In the genomic region with DNA sequence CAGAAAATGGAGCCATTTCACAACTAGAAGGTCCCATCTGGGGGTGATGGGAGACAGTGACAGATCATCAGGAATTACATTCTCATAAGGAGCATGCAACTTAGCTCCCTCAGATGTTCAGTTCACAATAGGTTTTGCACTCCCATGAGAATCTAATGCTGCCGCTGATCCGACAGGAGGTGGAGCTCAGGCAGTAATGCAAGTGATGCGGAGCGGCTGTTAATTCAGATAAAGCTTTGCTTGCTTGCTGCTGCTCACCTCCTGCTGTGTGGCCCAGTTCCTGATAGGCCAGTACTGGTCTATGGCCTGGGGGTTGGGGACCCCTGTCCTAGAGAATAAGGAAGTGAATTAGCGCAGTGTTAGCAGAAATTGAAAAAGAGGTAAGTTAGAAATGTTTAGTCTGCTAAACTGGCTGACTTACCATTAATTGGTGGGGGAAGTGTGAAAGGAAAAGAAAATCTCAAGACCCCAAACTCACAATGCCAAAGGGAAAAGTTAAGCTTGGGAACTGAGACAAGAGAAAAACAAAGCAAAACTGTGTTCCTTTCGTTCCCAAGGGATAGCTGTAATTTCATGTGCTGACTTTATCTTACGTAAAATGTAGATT, we compare ENCODE assay signal across 11 cellular contexts.
A peak's percentile ranks its signal among the peaks of the same experiment; 100 is the strongest.
DNase-seq lines count a peak whose midpoint lies in the region; ATAC-seq, FAIRE-seq and TF ChIP-seq lines count a peak whose summit lies in the region.
"Had no signal": no experiment of that assay in that cellular context is flagged by ENCODE, and none has a peak within 500 bp of the region (broad histone marks: within the 10 kb centered on the region; RNA-seq: fewer than 3 reads in every experiment).

No MANE protein-coding gene starts in this region.

- H3K79me2 ChIP-seq in Loucy (ENCODE audit: insufficient read depth, low read length) (no peaks in the 10 kb centered on the region), HepG2 (ENCODE audit: insufficient read depth, low read length) (no peaks in the 10 kb centered on the region)

- H3K9me3 ChIP-seq in Loucy (ENCODE audit: insufficient read depth, low read depth, low read length) = no peaks in the 10 kb centered on the region
- no peaks in the 10 kb centered on the region for H3K9me3 ChIP-seq in HepG2 (ENCODE audit: low read length)
- no peaks in the 10 kb centered on the region for H3K9me3 ChIP-seq in tibial artery

- H3K9me2 ChIP-seq in Loucy (replicated peaks; ENCODE audit: low read depth, low read length) = no peaks in the 10 kb centered on the region

- no peak overlapping the region for H3K4me3 ChIP-seq in Loucy (ENCODE audit: low read length, poor library complexity, severe bottlenecking)
- peak overlapping the region in 6 of 59 donors; percentile 1 to 55 (median 36) for H3K4me3 ChIP-seq in dorsolateral prefrontal cortex
- peak overlapping the region in 1 of 3 experiments; percentile 63; a peak in 1 of 6 replicates for H3K4me3 ChIP-seq in HepG2 (replicated peaks in 1 of 3; ENCODE audit: insufficient read depth in 1 of 3, low read depth in 2 of 3, low read length in 3 of 3)
- H3K4me3 ChIP-seq in tibial artery = no peak overlapping the region
- no peak overlapping the region for H3K4me3 ChIP-seq in lower leg skin (ENCODE audit: low read depth, poor library complexity, severe bottlenecking)

- H3K36me3 ChIP-seq in Loucy (ENCODE audit: insufficient read depth, low read length) (no peaks in the 10 kb centered on the region), HepG2 (replicated peaks in 1 of 2; ENCODE audit: control insufficient read depth in 1 of 2, insufficient read depth in 2 of 2, low read length in 2 of 2) (no peaks in the 10 kb centered on the region), tibial artery (no peaks in the 10 kb centered on the region)

- DNase-seq in dorsolateral prefrontal cortex (no peak), HepG2 (ENCODE audit: low spot score) (no peak), tibial artery (no peak), NCI-H69 (lab: John Stamatoyannopoulos, UW) (no peak), lower leg skin (ENCODE audit: low spot score in 2 of 2) (no peak), DMS153 (lab: John Stamatoyannopoulos, UW) (no peak)
- DNase-seq: activated CD4-positive, alpha-beta memory T cell treated with anti-CD3 and anti-CD28 coated beads for 36 hours; DND-41; NCI-H1694 treated with DMSO at 0.1 percent for 48 hours had no signal

- H3K4me2 ChIP-seq in Loucy (ENCODE audit: low read depth, low read length, poor library complexity, severe bottlenecking) (no peak overlapping the region), HepG2 (ENCODE audit: low read depth, low read length) (peak overlapping the region; percentile 75)

- WGBS in HepG2 (ENCODE audit: low lambda C conversion rate) = 71% methylated on average over 7 of the region's 7 CpGs
- 75 to 80% methylated on average over 7 of the region's 7 CpGs for WGBS in lower leg skin, 2 donors

- CTCF ChIA-PET in HepG2 (lab: Yijun Ruan, JAX; ENCODE audit: low intra/inter-chr PET ratio, low total read pairs) = no interaction called here

- in situ Hi-C loops in HepG2 (cut with HindIII; ENCODE audit: extremely low pct_ligation_motif_present, low pct_unique_long_range_greater_than_20kb) = no loop called here

- TF ChIP-seq EP300 in HepG2 (IDR thresholded peaks at IDR 0.05; ENCODE audit: low read depth in 2 of 2, low read length in 2 of 2) (no peak), HepG2 (CRISPR knock-in tag; IDR thresholded peaks at IDR 0.05; ENCODE audit: borderline replicate concordance) (no peak)

- peaks cover 6% of the 10 kb centered on the region for H3K4me1 ChIP-seq in Loucy (ENCODE audit: insufficient read depth, low read length, poor library complexity, severe bottlenecking)
- H3K4me1 ChIP-seq in HepG2 (ENCODE audit: insufficient read depth, low read length) = peaks cover 41% of the 10 kb centered on the region
- H3K4me1 ChIP-seq in tibial artery = peaks cover 0 to 6% (median 2%) of the 10 kb centered on the region in 4 donors

- H2AFZ ChIP-seq in Loucy (ENCODE audit: low read length) (peak overlapping the region; percentile 93; the same call in 1 of the 2 replicates), HepG2 (ENCODE audit: low read length) (peak overlapping the region; percentile 66)

- TF ChIP-seq POLR2A in HepG2 (IDR thresholded peaks at IDR 0.05; ENCODE audit: insufficient read depth in 1 of 2, low read depth in 2 of 2, low read length in 2 of 2) (no peak), lower leg skin (IDR thresholded peaks at IDR 0.05) (no peak)

- TF ChIP-seq CTCF in Loucy (conservative IDR thresholded peaks at IDR 0.05; ENCODE audit: low read length) = no peak
- TF ChIP-seq CTCF in dorsolateral prefrontal cortex (IDR thresholded peaks at IDR 0.05 in 54 of 56, conservative IDR thresholded peaks at IDR 0.05 in 2 of 56; ENCODE audit: low read depth in 1 of 56, partially characterized antibody in 56 of 56) = no peak
- no peak for TF ChIP-seq CTCF in HepG2 (CRISPR knock-in tag; IDR thresholded peaks at IDR 0.05)
- TF ChIP-seq CTCF in tibial artery (IDR thresholded peaks at IDR 0.05) = no peak
- no peak for TF ChIP-seq CTCF in lower leg skin (IDR thresholded peaks at IDR 0.05)

- peak; percentile 32; the same call in 1 of the 3 replicates for ATAC-seq in HepG2
- ATAC-seq: natural killer cell treated with Interleukin-12 subunit alpha and Interleukin-12 subunit beta and Interleukin-15 and Interleukin-18, amount 100 ng/mL, for 72 hours had no signal

- BruUV-seq in HepG2 (replicated peaks; lab: Mats Ljungman, UMichigan) = no TSS peak

- FAIRE-seq in HepG2 (lab: Jason Lieb, UNC) = no peak

- H3K27ac ChIP-seq in dorsolateral prefrontal cortex = peak overlapping the region in 38 of 59 donors; percentile 2 to 75 (median 50)
- peak overlapping the region; percentile 49 for H3K27ac ChIP-seq in HepG2 (ENCODE audit: extremely low read length, insufficient read depth, low read length)
- peak overlapping the region; percentile 48 to 54 for H3K27ac ChIP-seq in tibial artery

- H3F3A ChIP-seq in Loucy (ENCODE audit: low read depth) = 0 out of 2 replicates have a peak, but pooled peaks cover under 1% of the 10 kb centered on the region

- intact Hi-C loops in dorsolateral prefrontal cortex (cut with DNase I) (no loop called here), HepG2 (cut with micrococcal nuclease; ENCODE audit: unreplicated experiment) (no loop called here), tibial artery (cut with DNase I; ENCODE audit: low total_unique reads) (no loop called here), lower leg skin (cut with DNase I; ENCODE audit: low total_unique reads) (no loop called here)

- TF ChIP-seq RAD21 in HepG2 (CRISPR knock-in tag; IDR thresholded peaks at IDR 0.05) = no peak

- no peaks in the 10 kb centered on the region for H4K20me1 ChIP-seq in Loucy (ENCODE audit: insufficient read depth, low read length, poor library complexity, severe bottlenecking)
- no peaks in the 10 kb centered on the region for H4K20me1 ChIP-seq in HepG2 (ENCODE audit: insufficient read depth, low read length)

- H3K9ac ChIP-seq in Loucy (ENCODE audit: low read depth, low read length, poor library complexity, severe bottlenecking) (no peak overlapping the region), HepG2 (ENCODE audit: insufficient read depth, low read depth, low read length) (no peak overlapping the region)

- H3K27me3 ChIP-seq in Loucy (ENCODE audit: insufficient read depth, low read length, poor library complexity, severe bottlenecking) = no peaks in the 10 kb centered on the region
- H3K27me3 ChIP-seq in dorsolateral prefrontal cortex = no peaks in the 10 kb centered on the region
- H3K27me3 ChIP-seq in HepG2 (ENCODE audit: control insufficient read depth in 1 of 2, insufficient read depth in 2 of 2, low read length in 2 of 2) = no peaks in the 10 kb centered on the region
- H3K27me3 ChIP-seq in tibial artery = no peaks in the 10 kb centered on the region

- POLR2A ChIA-PET in HepG2 (lab: Yijun Ruan, JAX) = interaction anchor here (1.0 to 3.4 kb wide), 6 partner anchors 8 to 119 kb away, joined by 3 to 24 read pairs (median 5); a partner anchor contains a TSS

TF ChIP-seq in HepG2, 621 proteins besides CTCF, POLR2A, EP300 and RAD21:
- TF ChIP-seq ZFP90 (CRISPR knock-in tag; IDR thresholded peaks at IDR 0.05; ENCODE audit: borderline replicate concordance) (no peak), ELF4 (CRISPR knock-in tag; IDR thresholded peaks at IDR 0.05; ENCODE audit: borderline replicate concordance) (no peak), ZBTB38 (CRISPR knock-in tag; IDR thresholded peaks at IDR 0.05) (peak; percentile 21; the same call in 1 of the 2 replicates), ARID2 (CRISPR knock-in tag; IDR thresholded peaks at IDR 0.05; ENCODE audit: borderline replicate concordance) (no peak), ZMYM3 (CRISPR knock-in tag; IDR thresholded peaks at IDR 0.05) (no peak), ZNF772 (CRISPR knock-in tag; IDR thresholded peaks at IDR 0.05) (no peak), DNMT3B (CRISPR knock-in tag; conservative IDR thresholded peaks at IDR 0.05) (no peak), MAFG (CRISPR knock-in tag; IDR thresholded peaks at IDR 0.05) (no peak), ZNF766 (CRISPR knock-in tag; IDR thresholded peaks at IDR 0.05; ENCODE audit: borderline replicate concordance) (no peak), ZFP82 (CRISPR knock-in tag; IDR thresholded peaks at IDR 0.05; ENCODE audit: borderline replicate concordance) (no peak), ZNF430 (CRISPR knock-in tag; IDR thresholded peaks at IDR 0.05) (no peak), MAFK (conservative IDR thresholded peaks at IDR 0.05 in 1 of 2, IDR thresholded peaks at IDR 0.05 in 1 of 2; ENCODE audit: low read length in 2 of 2) (peak; percentile 15 to 35; a peak in 1 of 4 replicates), MAFF (IDR thresholded peaks at IDR 0.05; ENCODE audit: low read depth, low read length) (peak; percentile 34; the same call in 1 of the 2 replicates), SMYD3 (CRISPR knock-in tag; IDR thresholded peaks at IDR 0.05) (0 out of 2 replicates have a peak, but pooled peaks have one; percentile 30), ARNT (IDR thresholded peaks at IDR 0.05) (no peak)
- TF ChIP-seq, protein P1, sequence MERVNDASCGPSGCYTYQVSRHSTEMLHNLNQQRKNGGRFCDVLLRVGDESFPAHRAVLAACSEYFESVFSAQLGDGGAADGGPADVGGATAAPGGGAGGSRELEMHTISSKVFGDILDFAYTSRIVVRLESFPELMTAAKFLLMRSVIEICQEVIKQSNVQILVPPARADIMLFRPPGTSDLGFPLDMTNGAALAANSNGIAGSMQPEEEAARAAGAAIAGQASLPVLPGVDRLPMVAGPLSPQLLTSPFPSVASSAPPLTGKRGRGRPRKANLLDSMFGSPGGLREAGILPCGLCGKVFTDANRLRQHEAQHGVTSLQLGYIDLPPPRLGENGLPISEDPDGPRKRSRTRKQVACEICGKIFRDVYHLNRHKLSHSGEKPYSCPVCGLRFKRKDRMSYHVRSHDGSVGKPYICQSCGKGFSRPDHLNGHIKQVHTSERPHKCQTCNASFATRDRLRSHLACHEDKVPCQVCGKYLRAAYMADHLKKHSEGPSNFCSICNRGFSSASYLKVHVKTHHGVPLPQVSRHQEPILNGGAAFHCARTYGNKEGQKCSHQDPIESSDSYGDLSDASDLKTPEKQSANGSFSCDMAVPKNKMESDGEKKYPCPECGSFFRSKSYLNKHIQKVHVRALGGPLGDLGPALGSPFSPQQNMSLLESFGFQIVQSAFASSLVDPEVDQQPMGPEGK (CRISPR knock-in tag; IDR thresholded peaks at IDR 0.05) = no peak
